In genomic region chr4:36348403-36348938, GRCh38 we compare ENCODE assay signal across 7 cellular contexts.
A peak's percentile ranks its signal among the peaks of the same experiment; 100 is the strongest.
DNase-seq lines count a peak whose midpoint lies in the region; ATAC-seq lines count a peak whose summit lies in the region.

No MANE protein-coding gene starts in this region.

- peaks cover 4% of the 10 kb centered on the region for H3K36me3 Mint-ChIP-seq in T-helper 17 cell (ENCODE audit: low read depth)

- peaks cover 10% of the 10 kb centered on the region for H3K4me1 Mint-ChIP-seq in T-helper 17 cell

- ATAC-seq in GM19025 (IDR thresholded peaks at IDR 0.05; ENCODE audit: low read depth, unreplicated experiment) = peak; percentile 96
- ATAC-seq in HG02642 (IDR thresholded peaks at IDR 0.05; ENCODE audit: poor library complexity, unreplicated experiment) = peak; percentile 94
- peak; percentile 85 for ATAC-seq in T-helper 17 cell

- no peaks in the 10 kb centered on the region for H3K9me3 ChIP-seq in T-helper 17 cell (ENCODE audit: control insufficient read depth, low read length, poor library complexity, severe bottlenecking)

- H3K4me3 Mint-ChIP-seq in T-helper 17 cell = no peak overlapping the region

- H3K27ac Mint-ChIP-seq in T-helper 17 cell = peak overlapping the region; percentile 66

- H3K27me3 Mint-ChIP-seq in T-helper 17 cell = no peaks in the 10 kb centered on the region

- DNase-seq in T-helper 17 cell (no peak), islet precursor cell (no peak), NCI-H2227 treated with DMSO at 0.1 percent for 48 hours (lab: John Stamatoyannopoulos, UW) (no peak)
- DNase-seq in stimulated activated CD4-positive, alpha-beta T cell treated with anti-CD3 and anti-CD28 coated beads, Interleukin-4, amount 100 ng/mL, for 24 hours = peak; percentile 51
- no peak for DNase-seq in central memory CD4-positive, alpha-beta T cell
